ENCODE assay signal across 8 cellular contexts in the genomic region with DNA sequence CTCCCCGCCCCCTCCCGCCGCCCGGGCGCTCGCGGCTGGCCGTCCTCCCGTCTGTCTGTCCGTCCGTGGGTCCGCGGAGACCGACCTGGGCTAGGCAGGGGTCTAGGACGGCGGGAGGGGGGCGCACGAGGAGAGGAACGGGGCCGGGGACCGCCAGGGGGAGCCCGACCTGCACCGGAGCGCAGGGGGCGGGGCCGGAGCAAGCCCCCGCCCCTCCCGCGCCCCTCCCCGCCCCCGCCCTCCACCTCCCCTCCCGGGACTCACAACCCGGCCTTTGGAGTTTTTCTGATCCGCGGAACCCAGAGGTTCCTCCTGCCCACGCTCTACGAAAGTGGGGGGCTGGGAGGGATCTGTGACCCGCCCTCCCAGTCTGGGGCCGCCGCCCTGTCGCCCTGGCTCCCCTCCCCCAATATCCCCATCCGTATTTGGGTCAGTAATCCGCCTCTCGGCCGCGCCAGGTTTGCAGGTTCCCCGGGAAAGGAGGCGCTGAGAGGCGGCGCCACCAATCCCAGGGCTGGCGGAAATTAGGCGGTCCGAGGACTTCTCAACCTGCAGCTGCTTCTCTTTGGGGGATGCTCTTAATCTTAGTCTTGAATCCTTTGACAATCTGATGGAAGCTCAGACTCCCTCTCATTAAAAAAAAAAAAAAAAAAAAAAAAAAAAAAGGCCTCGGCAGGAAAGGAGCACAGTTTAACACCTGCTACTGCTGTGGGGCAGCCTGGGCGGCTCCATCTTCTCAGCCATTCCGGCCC. TPM values are rescaled to one million over a fixed set of nuclear protein-coding genes. Genes with fewer than 3 reads are reported as not detected.
DNase-seq lines count a peak whose midpoint lies in the region; ATAC-seq and TF ChIP-seq lines count a peak whose summit lies in the region.

No MANE protein-coding gene starts in this region.

- DNase-seq in AG08395 (ENCODE audit: low spot score) (peak; percentile 65), GM19238 (ENCODE audit: insufficient read length, low spot score) (peak; percentile 72), NCI-H524 treated with DMSO at 0.1 percent for 48 hours (lab: John Stamatoyannopoulos, UW) (peak; percentile 51), mesothelial cell of epicardium (ENCODE audit: low spot score in 2 of 2, unreplicated experiment in 2 of 2) (peak; percentile 66 to 88)
- peak; percentile 92 for DNase-seq in activated CD8-positive, alpha-beta memory T cell treated with anti-CD3 and anti-CD28 coated beads for 24 hours
- DNase-seq in effector memory CD8-positive, alpha-beta T cell: peak; percentile 74 to 76 (median 74)
- peak; percentile 57 to 63 for DNase-seq in stimulated activated CD8-positive, alpha-beta memory T cell treated with anti-CD3 and anti-CD28 coated beads, Interleukin-15, amount 100 ng/mL, for 48 hours (ENCODE audit: low read depth in 2 of 2)

- peak overlapping the region; percentile 65 to 90 for H3K27ac Mint-ChIP-seq in effector memory CD8-positive, alpha-beta T cell
- H3K27ac Mint-ChIP-seq in mesothelial cell of epicardium: no peak overlapping the region

- no peaks in the 10 kb centered on the region for H3K27me3 Mint-ChIP-seq in effector memory CD8-positive, alpha-beta T cell
- peaks cover 51% of the 10 kb centered on the region for H3K27me3 Mint-ChIP-seq in mesothelial cell of epicardium (ENCODE audit: low read depth)

- H3K4me3 Mint-ChIP-seq in effector memory CD8-positive, alpha-beta T cell: peak overlapping the region; percentile 91
- peak overlapping the region; percentile 70 for H3K4me3 Mint-ChIP-seq in mesothelial cell of epicardium

- no peaks in the 10 kb centered on the region for H3K9me3 Mint-ChIP-seq in effector memory CD8-positive, alpha-beta T cell
- H3K9me3 Mint-ChIP-seq in mesothelial cell of epicardium: no peaks in the 10 kb centered on the region

- peak; percentile 58 for ATAC-seq in HG03460 (IDR thresholded peaks at IDR 0.05; ENCODE audit: unreplicated experiment)
- ATAC-seq in effector memory CD8-positive, alpha-beta T cell (replicated peaks): peak; percentile 85

- TF ChIP-seq CTCF in mesothelial cell of epicardium (IDR thresholded peaks at IDR 0.05; ENCODE audit: unreplicated experiment): peak; percentile 82

- no peaks in the 10 kb centered on the region for H3K36me3 Mint-ChIP-seq in effector memory CD8-positive, alpha-beta T cell (ENCODE audit: insufficient read depth)
- H3K36me3 Mint-ChIP-seq in mesothelial cell of epicardium: peaks cover 3% of the 10 kb centered on the region

- H3K4me1 Mint-ChIP-seq in effector memory CD8-positive, alpha-beta T cell (ENCODE audit: low read depth in 2 of 2): peaks cover 4 to 11% of the 10 kb centered on the region in 2 donors
- no peaks in the 10 kb centered on the region for H3K4me1 Mint-ChIP-seq in mesothelial cell of epicardium

RNA-seq across cellular contexts. Expression of a gene that starts 0.9 kb away (rescaled TPM):
- 2.0 to 3.0 TPM (median 2.1 TPM) in 3 replicates for total RNA-seq in mesothelial cell of epicardium

RNA-seq across cellular contexts. Expression of a gene that starts 37.8 kb away (rescaled TPM):
- total RNA-seq in mesothelial cell of epicardium: 4.8 to 5.6 TPM (median 4.9 TPM) in 3 replicates

Comparison
In these comparisons a context has a peak if more than half of its experiments do, and no peak if none do; other contexts are left out.
1. Peak in every context shown above with its lines: DNase-seq and ATAC-seq.